ENCODE assay signal across 1 cellular context in the genomic region with DNA sequence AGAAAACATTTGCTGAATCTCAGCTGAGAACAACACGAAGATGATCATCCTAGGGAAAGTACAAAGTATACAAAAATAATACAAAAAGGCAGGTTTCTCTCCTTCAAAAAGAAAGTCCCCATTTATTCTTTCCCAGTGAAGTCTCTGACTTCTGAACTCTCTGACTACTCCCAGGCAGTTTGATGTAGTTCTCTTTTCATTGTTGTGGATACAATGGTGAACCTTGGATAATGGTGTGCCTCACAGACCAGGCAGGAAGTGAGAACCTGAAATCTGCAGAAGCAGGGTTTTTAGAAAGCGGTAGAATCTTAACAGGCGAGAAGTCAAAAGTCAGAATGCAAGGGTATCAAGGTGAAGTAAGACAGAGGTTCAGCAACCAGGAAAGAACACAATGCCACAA.
TF ChIP-seq lines count a peak whose summit lies in the region.

No MANE protein-coding gene starts in this region.

TF ChIP-seq in GM23338, 12 proteins besides CTCF, POLR2A, EP300 and RAD21 (continued from another document):
- TF ChIP-seq REST (IDR thresholded peaks at IDR 0.05; ENCODE audit: unreplicated experiment): no peak
- TF ChIP-seq POLR2AphosphoS5 (IDR thresholded peaks at IDR 0.05; ENCODE audit: low read depth): no peak
- TF ChIP-seq EZH2 (IDR thresholded peaks at IDR 0.05; ENCODE audit: low read depth, unreplicated experiment): no peak
- no peak for TF ChIP-seq ZNF462 (CRISPR knock-in tag; IDR thresholded peaks at IDR 0.05)
- no peak for TF ChIP-seq ZNF331 (CRISPR knock-in tag; IDR thresholded peaks at IDR 0.05; ENCODE audit: low read depth)
- no peak for TF ChIP-seq JUNB (IDR thresholded peaks at IDR 0.05; ENCODE audit: unreplicated experiment)
